18 cellular contexts compared by ENCODE assay signal in the genomic region with DNA sequence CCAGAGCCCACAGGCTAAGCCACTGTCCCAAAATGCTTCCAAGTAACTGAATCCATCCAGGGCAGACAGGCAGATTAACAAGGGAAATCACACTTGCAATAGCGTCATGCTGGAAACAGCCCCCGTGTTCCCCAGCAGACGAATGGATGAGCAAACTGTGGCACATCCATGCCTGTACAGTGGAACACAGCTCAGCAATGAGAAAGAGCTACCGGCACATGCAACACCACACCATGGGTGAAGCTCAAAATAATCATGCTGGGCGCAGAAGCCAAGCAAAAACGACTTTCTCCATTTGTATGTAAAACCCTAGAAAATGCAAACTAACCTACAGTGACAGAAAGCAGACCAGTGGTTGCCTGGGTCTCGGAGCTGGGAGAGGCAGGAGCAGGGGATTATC.
DNase-seq lines count a peak whose midpoint lies in the region; ATAC-seq and TF ChIP-seq lines count a peak whose summit lies in the region.
"Had no signal": no experiment of that assay in that cellular context is flagged by ENCODE, and none has a peak within 500 bp of the region (broad histone marks: within the 10 kb centered on the region; RNA-seq: fewer than 3 reads in every experiment).

No MANE protein-coding gene starts in this region.

- POLR2A ChIA-PET in activated CD8-positive, alpha-beta T cell treated with anti-CD3 and anti-CD28 coated beads, Interleukin-2, amount 10 ng/mL, durations not matched to agents 7 days and 5 days (lab: Charles Lee): no interaction called here

- no peak overlapping the region for H2AFZ ChIP-seq in osteoblast (ENCODE audit: low read length)

- CTCF ChIA-PET in activated CD8-positive, alpha-beta T cell treated with anti-CD3 and anti-CD28 coated beads, Interleukin-2, amount 10 ng/mL, durations not matched to agents 7 days and 5 days (lab: Charles Lee): interaction anchor here (0.7 to 1.0 kb wide), 2 partner anchors 176 to 178 kb away, joined by 4 to 5 read pairs; no protein-coding TSS in a partner anchor

- H3K36me3 ChIP-seq in HUES48 (ENCODE audit: control insufficient read depth, insufficient read depth, low read length): no peaks in the 10 kb centered on the region
- no peaks in the 10 kb centered on the region for H3K36me3 ChIP-seq in osteoblast (ENCODE audit: insufficient read depth, low read length)
- no peaks in the 10 kb centered on the region for H3K36me3 ChIP-seq in HAP-1 (replicated peaks)
- H3K36me3 ChIP-seq: BE2C had no signal

- in situ Hi-C loops in HAP-1 (cut with MboI; ENCODE audit: low sequenced_read_pairs): loop anchor here (10.0 kb wide), 1 partner anchor 658 kb away; no protein-coding TSS in a partner anchor

- H3K79me2 ChIP-seq in osteoblast (ENCODE audit: insufficient read depth, low read length): no peaks in the 10 kb centered on the region

- H3K4me1 Mint-ChIP-seq in activated CD8-positive, alpha-beta T cell treated with anti-CD3 and anti-CD28 coated beads, Interleukin-2, amount 10 ng/mL, durations not matched to agents 7 days and 5 days (ENCODE audit: low read depth): peaks cover 5% of the 10 kb centered on the region

- H3K27me3 Mint-ChIP-seq in activated CD8-positive, alpha-beta T cell treated with anti-CD3 and anti-CD28 coated beads, Interleukin-2, amount 10 ng/mL, durations not matched to agents 7 days and 5 days (ENCODE audit: low read depth): peaks cover 10% of the 10 kb centered on the region

- H3K27ac ChIP-seq in HUES48 (ENCODE audit: low read depth, low read length) (peak overlapping the region; percentile 13), osteoblast (ENCODE audit: low read depth, low read length) (no peak overlapping the region)
- H3K27ac ChIP-seq: A549, C4-2B, HL-60 had no signal

- no peak overlapping the region for H3K4me2 ChIP-seq in osteoblast (ENCODE audit: insufficient read depth, low read length)
- H3K4me2 ChIP-seq: A549 had no signal

- H3K27me3 ChIP-seq in HUES48 (ENCODE audit: control insufficient read depth, insufficient read depth, low read length): no peaks in the 10 kb centered on the region
- H3K27me3 ChIP-seq in osteoblast (ENCODE audit: insufficient read depth, low read length): peaks cover 47% of the 10 kb centered on the region
- H3K27me3 ChIP-seq in HAP-1 (ENCODE audit: low read depth): peaks cover 8% of the 10 kb centered on the region
- H3K27me3 ChIP-seq: BE2C had no signal

- DNase-seq in amniotic epithelial cell (ENCODE audit: low read depth): peak; percentile 3
- peak; percentile 14 for DNase-seq in osteoblast (ENCODE audit: insufficient read length, low spot score, missing footprints)
- DNase-seq in HAP-1 (ENCODE audit: low spot score in 2 of 2): no peak
- DNase-seq in activated CD8-positive, alpha-beta T cell treated with anti-CD3 and anti-CD28 coated beads, Interleukin-2, amount 10 ng/mL, durations not matched to agents 7 days and 5 days: no peak
- DNase-seq in NCI-H146 (lab: John Stamatoyannopoulos, UW): no peak
- no peak for DNase-seq in foreskin fibroblast
- DNase-seq: BE2C; CD4-positive, alpha-beta memory T cell; DMS79; EL; HCEC 1CT; HFFc6; KG1 had no signal

- ATAC-seq in activated CD8-positive, alpha-beta T cell treated with anti-CD3 and anti-CD28 coated beads, Interleukin-2, amount 10 ng/mL, durations not matched to agents 7 days and 5 days: no peak
- ATAC-seq: A549 had no signal

- H3K9me3 ChIP-seq in HUES48 (ENCODE audit: control insufficient read depth, insufficient read depth, low read length) (no peaks in the 10 kb centered on the region), osteoblast (ENCODE audit: low read depth, low read length) (peaks cover 4% of the 10 kb centered on the region), HAP-1 (no peaks in the 10 kb centered on the region)
- H3K9me3 ChIP-seq: A549, BE2C had no signal

- no peak overlapping the region for H3K4me3 Mint-ChIP-seq in activated CD8-positive, alpha-beta T cell treated with anti-CD3 and anti-CD28 coated beads, Interleukin-2, amount 10 ng/mL, durations not matched to agents 7 days and 5 days
- H3K4me3 Mint-ChIP-seq: CD4-positive, alpha-beta memory T cell; HFFc6; IgD-negative memory B cell had no signal

- TF ChIP-seq CTCF in osteoblast (IDR thresholded peaks at IDR 0.05; ENCODE audit: extremely low read depth, low read depth, low read length): no peak
- TF ChIP-seq CTCF in foreskin fibroblast (IDR thresholded peaks at IDR 0.05; ENCODE audit: low read depth, low read length): no peak

- H3K4me3 ChIP-seq in HUES48 (ENCODE audit: low read depth, low read length) (no peak overlapping the region), osteoblast (ENCODE audit: insufficient read depth, low read length) (peak overlapping the region; percentile 16), HAP-1 (no peak overlapping the region), foreskin fibroblast (ENCODE audit: low read depth in 1 of 2, low read length in 2 of 2) (no peak overlapping the region)
- H3K4me3 ChIP-seq: A549 had no signal

- no peaks in the 10 kb centered on the region for H3K36me3 Mint-ChIP-seq in activated CD8-positive, alpha-beta T cell treated with anti-CD3 and anti-CD28 coated beads, Interleukin-2, amount 10 ng/mL, durations not matched to agents 7 days and 5 days (ENCODE audit: low read depth)
- H3K36me3 Mint-ChIP-seq: CD4-positive, alpha-beta memory T cell; IgD-negative memory B cell had no signal

- no peaks in the 10 kb centered on the region for H4K20me1 ChIP-seq in osteoblast (ENCODE audit: insufficient read depth, low read length)

- H3K4me1 ChIP-seq in HUES48 (ENCODE audit: control insufficient read depth, insufficient read depth, low read length): peaks cover 13% of the 10 kb centered on the region; the same call in 1 of the 2 replicates
- peaks cover 8% of the 10 kb centered on the region for H3K4me1 ChIP-seq in osteoblast (ENCODE audit: insufficient read depth, low read length)
- H3K4me1 ChIP-seq in HAP-1: peaks cover 2% of the 10 kb centered on the region; the same call in 1 of the 2 replicates
- H3K4me1 ChIP-seq: A549, BE2C had no signal

- H3K27ac Mint-ChIP-seq in activated CD8-positive, alpha-beta T cell treated with anti-CD3 and anti-CD28 coated beads, Interleukin-2, amount 10 ng/mL, durations not matched to agents 7 days and 5 days: no peak overlapping the region
- H3K27ac Mint-ChIP-seq: CD4-positive, alpha-beta memory T cell; HFFc6; IgD-negative memory B cell had no signal

- H3K9ac ChIP-seq in HUES48 (ENCODE audit: low read depth, low read length): no peak overlapping the region

- H3K9me3 Mint-ChIP-seq in activated CD8-positive, alpha-beta T cell treated with anti-CD3 and anti-CD28 coated beads, Interleukin-2, amount 10 ng/mL, durations not matched to agents 7 days and 5 days (ENCODE audit: insufficient read depth): no peaks in the 10 kb centered on the region
- H3K9me3 Mint-ChIP-seq: IgD-negative memory B cell had no signal

Comparison
In these comparisons a context has a peak if more than half of its experiments do, and no peak if none do; other contexts are left out.
1. DNase-seq: peak in amniotic epithelial cell (single experiment) and osteoblast (single experiment); none in HAP-1 (0 of 2), activated CD8-positive, alpha-beta T cell treated with anti-CD3 and anti-CD28 coated beads, Interleukin-2, amount 10 ng/mL, durations not matched to agents 7 days and 5 days (single experiment), NCI-H146 (single experiment) and foreskin fibroblast (0 of 2).